ENCODE assay signal across 13 cellular contexts in the genomic region with DNA sequence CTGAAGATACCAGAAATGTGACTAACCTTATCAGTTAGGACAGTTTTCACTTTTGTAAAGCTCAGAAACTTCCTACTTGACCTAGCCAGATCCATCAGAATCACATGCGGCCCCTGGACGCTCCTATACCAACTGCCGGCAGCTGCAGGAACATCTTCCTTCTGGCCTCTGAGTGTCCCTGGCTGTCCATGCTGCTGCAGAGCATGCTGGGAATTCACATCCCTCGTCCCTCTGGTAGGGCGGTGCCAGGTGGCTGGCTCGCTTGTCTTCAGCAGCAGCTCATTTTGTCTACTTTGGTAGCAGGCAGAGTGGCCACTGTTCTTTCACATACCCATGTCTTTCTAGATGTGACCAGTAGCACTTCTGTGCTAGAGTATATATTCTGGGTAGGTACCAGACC.
"Had no signal": no experiment of that assay in that cellular context is flagged by ENCODE, and none has a peak within 500 bp of the region (broad histone marks: within the 10 kb centered on the region; RNA-seq: fewer than 3 reads in every experiment).

No MANE protein-coding gene starts in this region.

- H3K27ac Mint-ChIP-seq: activated T-cell treated with anti-CD3 and anti-CD28 coated beads, Interleukin-2, amount 50 U/mL, for 72 hours; dendritic cell treated with granulocyte-macrophage colony-stimulating factor and Interleukin-4, amounts not matched to agents 40 ng/mL and 50 ng/mL, for 4 days; effector memory CD8-positive, alpha-beta T cell; stimulated activated effector memory CD8-positive, alpha-beta T cell treated with anti-CD3 and anti-CD28 coated beads, Interleukin-12 subunit alpha, Interleukin-12 subunit beta, amount 100 ng/mL, for 72 hours; T-helper 2 cell treated with Interferon-gamma antibody and Interleukin-4, amounts not matched to agents 5 μg/mL and 100 μg/mL, for 36 hours; type B pancreatic cell had no signal

- H3K36me3 Mint-ChIP-seq: stimulated activated effector memory CD8-positive, alpha-beta T cell treated with anti-CD3 and anti-CD28 coated beads, Interleukin-12 subunit alpha, Interleukin-12 subunit beta, amount 100 ng/mL, for 72 hours; type B pancreatic cell had no signal

- H3K4me3 Mint-ChIP-seq: activated T-cell treated with anti-CD3 and anti-CD28 coated beads, Interleukin-2, amount 50 U/mL, for 72 hours; central memory CD8-positive, alpha-beta T cell; dendritic cell treated with granulocyte-macrophage colony-stimulating factor and Interleukin-4, amounts not matched to agents 40 ng/mL and 50 ng/mL, for 4 days; effector memory CD8-positive, alpha-beta T cell; stimulated activated effector memory CD8-positive, alpha-beta T cell treated with anti-CD3 and anti-CD28 coated beads, Interleukin-12 subunit alpha, Interleukin-12 subunit beta, amount 100 ng/mL, for 72 hours; T-helper 2 cell treated with Interferon-gamma antibody and Interleukin-4, amounts not matched to agents 5 μg/mL and 100 μg/mL, for 36 hours; type B pancreatic cell had no signal

- H3K9me3 ChIP-seq: mucosa of descending colon, ovary had no signal

- H3K9me3 Mint-ChIP-seq: activated T-cell treated with anti-CD3 and anti-CD28 coated beads, Interleukin-2, amount 50 U/mL, for 72 hours; central memory CD8-positive, alpha-beta T cell; dendritic cell treated with granulocyte-macrophage colony-stimulating factor and Interleukin-4, amounts not matched to agents 40 ng/mL and 50 ng/mL, for 4 days; effector memory CD8-positive, alpha-beta T cell; stimulated activated effector memory CD8-positive, alpha-beta T cell treated with anti-CD3 and anti-CD28 coated beads, Interleukin-12 subunit alpha, Interleukin-12 subunit beta, amount 100 ng/mL, for 72 hours; T-helper 2 cell treated with Interferon-gamma antibody and Interleukin-4, amounts not matched to agents 5 μg/mL and 100 μg/mL, for 36 hours; type B pancreatic cell had no signal

- H3K27me3 Mint-ChIP-seq: central memory CD8-positive, alpha-beta T cell; dendritic cell treated with granulocyte-macrophage colony-stimulating factor and Interleukin-4, amounts not matched to agents 40 ng/mL and 50 ng/mL, for 4 days; effector memory CD8-positive, alpha-beta T cell; type B pancreatic cell had no signal

- H3K27ac ChIP-seq: ovary had no signal

- H3K36me3 ChIP-seq: ovary had no signal

- H3K27me3 ChIP-seq: ovary had no signal

- ATAC-seq: activated CD4-positive, CD25-positive, alpha-beta regulatory T cell treated with anti-CD3 and anti-CD28 coated beads, Interleukin-2, amount 50 U/mL, for 24 hours; activated T-cell treated with anti-CD3 and anti-CD28 coated beads, Interleukin-2, amount 50 U/mL, for 72 hours; effector memory CD8-positive, alpha-beta T cell; stimulated activated effector memory CD8-positive, alpha-beta T cell treated with anti-CD3 and anti-CD28 coated beads, Interleukin-12 subunit alpha, Interleukin-12 subunit beta, amount 100 ng/mL, for 72 hours had no signal

- H3K4me1 Mint-ChIP-seq: central memory CD8-positive, alpha-beta T cell; stimulated activated effector memory CD8-positive, alpha-beta T cell treated with anti-CD3 and anti-CD28 coated beads, Interleukin-12 subunit alpha, Interleukin-12 subunit beta, amount 100 ng/mL, for 72 hours had no signal

- DNase-seq: activated CD4-positive, alpha-beta T cell treated with anti-CD3 and anti-CD28 coated beads, Interleukin-2, amount 50 U/mL, for 4 hours; activated T-cell treated with anti-CD3 and anti-CD28 coated beads, Interleukin-2, amount 50 U/mL, for 72 hours; effector memory CD8-positive, alpha-beta T cell; SW 1271 had no signal

- H3K4me3 ChIP-seq: mucosa of descending colon, ovary, skin epidermis had no signal
